Comparison of ENCODE assay signal across 8 cellular contexts in genomic region chr4:1684756-1685603, GRCh38. TPM values are rescaled to one million over a fixed set of nuclear protein-coding genes. Genes with fewer than 3 reads are reported as not detected.
A peak's percentile ranks its signal among the peaks of the same experiment; 100 is the strongest.
DNase-seq lines count a peak whose midpoint lies in the region; ATAC-seq and TF ChIP-seq lines count a peak whose summit lies in the region.

No MANE protein-coding gene starts in this region.

- H3K9ac ChIP-seq in HUES6 (ENCODE audit: low read length) (peak overlapping the region; percentile 48), parathyroid adenoma (no peak overlapping the region)

- WGBS in esophagus, 2 donors, result 41 to 57% methylated on average over 40 of the region's 40 CpGs

- H3K9me3 ChIP-seq in HUES6 (ENCODE audit: control insufficient read depth, insufficient read depth, low read depth, low read length) (0 out of 2 replicates have a peak, but pooled peaks cover 4% of the 10 kb centered on the region), esophagus (ENCODE audit: control insufficient read depth in 2 of 2, insufficient read depth in 1 of 2, low read depth in 1 of 2, low read length in 1 of 2) (no peaks in the 10 kb centered on the region), parathyroid adenoma (ENCODE audit: control insufficient read depth, low read length) (no peaks in the 10 kb centered on the region)

- no peaks in the 10 kb centered on the region for H3K79me2 ChIP-seq in parathyroid adenoma

- peak overlapping the region; percentile 53 for H3K4me2 ChIP-seq in parathyroid adenoma (ENCODE audit: low read length)

- peaks cover 17% of the 10 kb centered on the region for H3K27me3 ChIP-seq in HUES6 (ENCODE audit: control insufficient read depth, insufficient read depth, low read length)
- H3K27me3 ChIP-seq in esophagus (ENCODE audit: control insufficient read depth in 1 of 2, insufficient read depth in 2 of 2, low read length in 2 of 2), result no peaks in the 10 kb centered on the region
- H3K27me3 ChIP-seq in parathyroid adenoma (ENCODE audit: control insufficient read depth, insufficient read depth, low read length), result no peaks in the 10 kb centered on the region

- peak overlapping the region; percentile 56 for H3K4me3 ChIP-seq in HUES6 (ENCODE audit: low read depth, low read length)
- peak overlapping the region; percentile 58 to 66 for H3K4me3 ChIP-seq in esophagus (ENCODE audit: low read depth in 1 of 2, low read length in 2 of 2)
- peak overlapping the region; percentile 31 for H3K4me3 ChIP-seq in parathyroid adenoma (ENCODE audit: low read depth, low read length)

- H3K36me3 ChIP-seq in HUES6 (ENCODE audit: control insufficient read depth, insufficient read depth, low read length) (no peaks in the 10 kb centered on the region), esophagus (ENCODE audit: control insufficient read depth in 2 of 2, insufficient read depth in 2 of 2, low read length in 1 of 2) (no peaks in the 10 kb centered on the region), parathyroid adenoma (ENCODE audit: control insufficient read depth, insufficient read depth, low read length) (no peaks in the 10 kb centered on the region)

- peaks cover 15% of the 10 kb centered on the region; the same call in 1 of the 2 replicates for H3K4me1 ChIP-seq in HUES6 (ENCODE audit: control insufficient read depth, insufficient read depth, low read length)
- H3K4me1 ChIP-seq in esophagus (ENCODE audit: control insufficient read depth in 2 of 2, insufficient read depth in 2 of 2, low read length in 1 of 2), result peaks cover 3% of the 10 kb centered on the region in 2 donors
- no peaks in the 10 kb centered on the region for H3K4me1 ChIP-seq in parathyroid adenoma

- no peak for TF ChIP-seq CTCF in parathyroid adenoma (IDR thresholded peaks at IDR 0.05)

- DNase-seq in RKO (ENCODE audit: low spot score), result no peak
- no peak for DNase-seq in NCI-H82 (lab: John Stamatoyannopoulos, UW)
- DNase-seq in iPS-NIHi7 (ENCODE audit: extremely low spot score), result no peak

- H3K27ac ChIP-seq in HUES6 (ENCODE audit: low read depth, low read length), result no peak overlapping the region
- peak overlapping the region in 1 of 2 donors; percentile 14 for H3K27ac ChIP-seq in esophagus (ENCODE audit: low read depth in 2 of 2, low read length in 1 of 2)
- no peak overlapping the region for H3K27ac ChIP-seq in parathyroid adenoma

- H2AFZ ChIP-seq in parathyroid adenoma, result peak overlapping the region; percentile 33

- peak; percentile 7 for ATAC-seq in GM18502 (IDR thresholded peaks at IDR 0.05; ENCODE audit: poor library complexity, unreplicated experiment)
- ATAC-seq in GM18867 (IDR thresholded peaks at IDR 0.05; ENCODE audit: unreplicated experiment), result no peak

RNA-seq across cellular contexts. Expression of gene FAM53A, which starts 0.9 kb away (rescaled TPM):
- 1 to 10 TPM; 1.2 to 1.3 TPM for polyA plus RNA-seq in esophagus

RNA-seq across cellular contexts. Expression of gene SLBP, which starts 27.1 kb away (rescaled TPM):
- 10 to 100 TPM; 24.9 to 38.5 TPM for polyA plus RNA-seq in esophagus

RNA-seq across cellular contexts. Expression of gene TMEM129, which starts 36.1 kb away (rescaled TPM):
- polyA plus RNA-seq in esophagus, result 10 to 100 TPM; 21.8 to 25.6 TPM

RNA-seq across cellular contexts. Expression of gene TACC3, which starts 36.3 kb away (rescaled TPM):
- polyA plus RNA-seq in esophagus, result 10 to 100 TPM; 22.5 to 25.7 TPM
